Comparison of ENCODE assay signal across 1 cellular context in genomic region chr2:159516241-159516758, GRCh38.
TF ChIP-seq lines count a peak whose summit lies in the region.

No MANE protein-coding gene starts in this region.

TF ChIP-seq in GM12878, 131 proteins besides CTCF, POLR2A, EP300 and RAD21 (continued from another document):
- TF ChIP-seq SKIL (IDR thresholded peaks at IDR 0.05; ENCODE audit: low read depth, poor library complexity, severe bottlenecking) = no peak
- no peak for TF ChIP-seq MEF2A (IDR thresholded peaks at IDR 0.05; ENCODE audit: insufficient read depth, low read depth, low read length)
- no peak for TF ChIP-seq SUZ12 (IDR thresholded peaks at IDR 0.05; ENCODE audit: unreplicated experiment)
- 0 out of 2 replicates have a peak, but pooled peaks have one; percentile 15 for TF ChIP-seq NKRF (conservative IDR thresholded peaks at IDR 0.05)
- 0 out of 2 replicates have a peak, but pooled peaks have one; percentile 69 for TF ChIP-seq PAX8 (IDR thresholded peaks at IDR 0.05)
- 0 out of 2 replicates have a peak, but pooled peaks have one; percentile 27 for TF ChIP-seq ATF2 (IDR thresholded peaks at IDR 0.05; ENCODE audit: low read length)
- no peak for TF ChIP-seq ZBED1 (IDR thresholded peaks at IDR 0.05; ENCODE audit: borderline replicate concordance)
- TF ChIP-seq ATF7 (IDR thresholded peaks at IDR 0.05; ENCODE audit: low read depth) = peak; percentile 33; the same call in 1 of the 2 replicates
- peak; percentile 35; the same call in 1 of the 2 replicates for TF ChIP-seq RB1 (IDR thresholded peaks at IDR 0.05; ENCODE audit: borderline replicate concordance)
- TF ChIP-seq, protein P1, sequence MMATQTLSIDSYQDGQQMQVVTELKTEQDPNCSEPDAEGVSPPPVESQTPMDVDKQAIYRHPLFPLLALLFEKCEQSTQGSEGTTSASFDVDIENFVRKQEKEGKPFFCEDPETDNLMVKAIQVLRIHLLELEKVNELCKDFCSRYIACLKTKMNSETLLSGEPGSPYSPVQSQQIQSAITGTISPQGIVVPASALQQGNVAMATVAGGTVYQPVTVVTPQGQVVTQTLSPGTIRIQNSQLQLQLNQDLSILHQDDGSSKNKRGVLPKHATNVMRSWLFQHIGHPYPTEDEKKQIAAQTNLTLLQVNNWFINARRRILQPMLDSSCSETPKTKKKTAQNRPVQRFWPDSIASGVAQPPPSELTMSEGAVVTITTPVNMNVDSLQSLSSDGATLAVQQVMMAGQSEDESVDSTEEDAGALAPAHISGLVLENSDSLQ (IDR thresholded peaks at IDR 0.05) = peak; percentile 9; the same call in 1 of the 2 replicates
- 0 out of 2 replicates have a peak, but pooled peaks have one; percentile 23 for TF ChIP-seq NR2F1 (conservative IDR thresholded peaks at IDR 0.05)
- TF ChIP-seq JUNB (IDR thresholded peaks at IDR 0.05) = peak; percentile 17; the same call in 1 of the 2 replicates
- peak; percentile 20; the same call in 1 of the 2 replicates for TF ChIP-seq RELB (IDR thresholded peaks at IDR 0.05; ENCODE audit: low read depth)
- TF ChIP-seq EGR1 (IDR thresholded peaks at IDR 0.05; ENCODE audit: borderline replicate concordance in 1 of 2, low read depth in 2 of 2, low read length in 2 of 2) = no peak
- TF ChIP-seq ZNF207 (IDR thresholded peaks at IDR 0.05; ENCODE audit: borderline replicate concordance) = no peak
- TF ChIP-seq EED (IDR thresholded peaks at IDR 0.05; ENCODE audit: low read depth) = no peak
- no peak for TF ChIP-seq POLR2AphosphoS2 (IDR thresholded peaks at IDR 0.05; ENCODE audit: low read depth, low read length)
- no peak for TF ChIP-seq SPI1 (IDR thresholded peaks at IDR 0.05; ENCODE audit: borderline replicate concordance, insufficient read depth, low read depth, low read length)
- TF ChIP-seq CBX5 (IDR thresholded peaks at IDR 0.05; ENCODE audit: low read depth) = peak; percentile 73; the same call in 1 of the 2 replicates
- no peak for TF ChIP-seq BCL3 (IDR thresholded peaks at IDR 0.05; ENCODE audit: borderline replicate concordance, insufficient read depth, low read depth, low read length, poor library complexity, severe bottlenecking)
- TF ChIP-seq IKZF1 (conservative IDR thresholded peaks at IDR 0.05) = no peak
- TF ChIP-seq RFX5 (IDR thresholded peaks at IDR 0.05; ENCODE audit: low read depth, low read length) = no peak
- TF ChIP-seq TCF12 (IDR thresholded peaks at IDR 0.05; ENCODE audit: low read depth, low read length) = no peak
- no peak for TF ChIP-seq SREBF2 (IDR thresholded peaks at IDR 0.05; ENCODE audit: low read length)
TF ChIP-seq in GM12878: peak in this region for 28.
